26 cellular contexts compared by ENCODE assay signal in the genomic region with DNA sequence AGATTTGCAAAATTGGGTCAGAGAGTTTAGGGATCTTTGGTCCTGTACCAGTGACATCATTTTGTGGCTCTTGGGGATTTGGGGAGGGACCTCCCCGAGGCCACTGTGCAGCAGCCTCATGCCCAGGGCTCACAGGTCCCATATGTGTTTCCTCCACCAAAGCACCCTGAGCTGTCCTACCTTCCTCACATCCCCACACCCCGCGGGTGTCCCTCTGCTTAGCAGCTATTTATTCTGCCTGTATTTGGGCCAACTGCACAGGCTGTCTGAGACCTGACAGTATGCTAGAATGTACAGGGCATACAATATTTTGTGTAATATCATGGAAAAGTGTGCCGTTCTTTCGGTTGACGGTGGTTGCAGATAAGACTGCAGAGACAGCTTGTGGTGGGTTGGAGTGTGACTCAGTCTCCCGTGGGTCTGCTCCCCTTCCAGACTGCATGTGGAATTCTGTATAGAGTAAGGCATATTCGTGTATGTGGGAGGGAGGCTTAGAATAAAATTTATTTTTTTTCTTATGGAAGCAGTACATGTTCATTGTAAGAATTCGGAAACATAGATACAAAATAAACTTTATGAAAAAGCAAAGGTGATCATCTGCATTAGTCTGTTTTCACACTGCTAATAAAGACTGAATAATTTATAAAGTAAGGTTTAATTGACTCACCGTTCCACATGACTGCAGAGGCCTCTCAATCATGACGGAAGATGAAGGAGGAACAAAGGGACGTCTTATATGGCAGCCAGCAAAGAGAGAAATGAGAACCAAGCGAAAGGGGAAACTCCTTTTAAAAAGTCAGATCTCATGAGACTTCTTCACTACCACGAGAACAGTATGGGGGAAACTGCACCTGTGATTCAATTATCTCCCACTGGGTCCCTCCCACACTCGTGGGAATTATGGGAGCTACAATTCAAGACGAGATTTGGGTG.
DNase-seq lines count a peak whose midpoint lies in the region; ATAC-seq lines count a peak whose summit lies in the region.
"Had no signal": no experiment of that assay in that cellular context is flagged by ENCODE, and none has a peak within 500 bp of the region (broad histone marks: within the 10 kb centered on the region; RNA-seq: fewer than 3 reads in every experiment).

No MANE protein-coding gene starts in this region.

- H3K4me3 Mint-ChIP-seq in activated T-cell treated with anti-CD3 and anti-CD28 coated beads, Interleukin-2, amount 50 U/mL, for 4 hours: no peak overlapping the region
- H3K4me3 Mint-ChIP-seq in stimulated activated naive B cell treated with anti-CD40 and anti-IgM and Interleukin-4, amounts not matched to agents 10 μg/mL and 1 μg/mL and 100 μg/mL, for 72 hours: no peak overlapping the region
- H3K4me3 Mint-ChIP-seq: H9; immature natural killer cell; naive thymus-derived CD4-positive, alpha-beta T cell; T-helper 17 cell had no signal

- DNase-seq in activated T-cell treated with anti-CD3 and anti-CD28 coated beads, Interleukin-2, amount 50 U/mL, for 48 hours: peak; percentile 7 to 10
- no peak for DNase-seq in activated T-cell treated with anti-CD3 and anti-CD28 coated beads, Interleukin-2, amount 50 U/mL, for 4 hours
- DNase-seq in SK-MEL-5 (ENCODE audit: low read depth, low spot score) (peak; percentile 14), kidney tubule cell (ENCODE audit: low spot score) (peak; percentile 50), NCI-H2029 treated with DMSO at 0.1 percent for 48 hours (lab: John Stamatoyannopoulos, UW) (no peak)
- DNase-seq in stimulated activated naive B cell treated with anti-CD40 and anti-IgM and Interleukin-4, amounts not matched to agents 10 μg/mL and 1 μg/mL and 100 μg/mL, for 72 hours: peak; percentile 33
- DNase-seq in stimulated activated CD4-positive, alpha-beta T cell treated with anti-CD3 and anti-CD28 coated beads, Interleukin-2, amount 100 ng/mL, for 24 hours: no peak
- DNase-seq: activated CD4-positive, alpha-beta T cell treated with anti-CD3 and anti-CD28 coated beads for 4 hours; AML-193; dermis blood vessel endothelial cell; DMS53; immature natural killer cell; IMR-90; naive thymus-derived CD4-positive, alpha-beta T cell; NCI-H1105 treated with DMSO at 0.1 percent for 48 hours; NCI-H2081 treated with DMSO at 0.1 percent for 48 hours; NCI-H446; nucleus accumbens; stomach; T-helper 17 cell; thyroid gland had no signal

- H3K4me1 Mint-ChIP-seq in activated T-cell treated with anti-CD3 and anti-CD28 coated beads, Interleukin-2, amount 50 U/mL, for 4 hours (ENCODE audit: low read depth): peaks cover 21% of the 10 kb centered on the region
- H3K4me1 Mint-ChIP-seq in stimulated activated naive B cell treated with anti-CD40 and anti-IgM and Interleukin-4, amounts not matched to agents 10 μg/mL and 1 μg/mL and 100 μg/mL, for 72 hours: peaks cover 27 to 41% of the 10 kb centered on the region in 2 donors

- peak overlapping the region; percentile 73 for H3K27ac Mint-ChIP-seq in stimulated activated naive B cell treated with anti-CD40 and anti-IgM and Interleukin-4, amounts not matched to agents 10 μg/mL and 1 μg/mL and 100 μg/mL, for 72 hours
- H3K27ac Mint-ChIP-seq: H9; immature natural killer cell; naive thymus-derived CD4-positive, alpha-beta T cell; T-helper 17 cell had no signal

- in situ Hi-C loops in SK-MEL-5 (cut with HindIII; ENCODE audit: low pct_unique_long_range_greater_than_20kb, low sequenced_read_pairs): no loop called here

- ATAC-seq in activated T-cell treated with anti-CD3 and anti-CD28 coated beads, Interleukin-2, amount 50 U/mL, for 4 hours: no peak
- ATAC-seq in stimulated activated naive B cell treated with anti-CD40 and anti-IgM and Interleukin-4, amounts not matched to agents 10 μg/mL and 1 μg/mL and 100 μg/mL, for 72 hours (replicated peaks): peak; percentile 96 to 97
- ATAC-seq in HG02763 (IDR thresholded peaks at IDR 0.05; ENCODE audit: unreplicated experiment): no peak
- ATAC-seq: A549; activated naive CD4-positive, alpha-beta T cell treated with anti-CD3 and anti-CD28 coated beads, Interleukin-2, amount 50 U/mL, for 72 hours; gastroesophageal sphincter; naive thymus-derived CD4-positive, alpha-beta T cell; T-helper 17 cell had no signal

- H3K27me3 Mint-ChIP-seq in activated T-cell treated with anti-CD3 and anti-CD28 coated beads, Interleukin-2, amount 50 U/mL, for 4 hours (ENCODE audit: low read depth): no peaks in the 10 kb centered on the region
- no peaks in the 10 kb centered on the region for H3K27me3 Mint-ChIP-seq in stimulated activated naive B cell treated with anti-CD40 and anti-IgM and Interleukin-4, amounts not matched to agents 10 μg/mL and 1 μg/mL and 100 μg/mL, for 72 hours
- H3K27me3 Mint-ChIP-seq: naive thymus-derived CD4-positive, alpha-beta T cell; T-helper 17 cell had no signal

- H3K9me3 Mint-ChIP-seq in activated T-cell treated with anti-CD3 and anti-CD28 coated beads, Interleukin-2, amount 50 U/mL, for 4 hours: no peaks in the 10 kb centered on the region
- peaks cover 16 to 19% of the 10 kb centered on the region in 2 donors for H3K9me3 Mint-ChIP-seq in stimulated activated naive B cell treated with anti-CD40 and anti-IgM and Interleukin-4, amounts not matched to agents 10 μg/mL and 1 μg/mL and 100 μg/mL, for 72 hours
- H3K9me3 Mint-ChIP-seq: immature natural killer cell had no signal

- peaks cover 10% of the 10 kb centered on the region for H3K36me3 Mint-ChIP-seq in activated T-cell treated with anti-CD3 and anti-CD28 coated beads, Interleukin-2, amount 50 U/mL, for 4 hours (ENCODE audit: insufficient read depth)
- H3K36me3 Mint-ChIP-seq in stimulated activated naive B cell treated with anti-CD40 and anti-IgM and Interleukin-4, amounts not matched to agents 10 μg/mL and 1 μg/mL and 100 μg/mL, for 72 hours: peaks cover 60 to 83% of the 10 kb centered on the region in 2 donors
- H3K36me3 Mint-ChIP-seq: activated naive CD4-positive, alpha-beta T cell treated with anti-CD3 and anti-CD28 coated beads, Interleukin-2, amount 50 U/mL, for 72 hours had no signal

Comparison
In these comparisons a context has a peak if more than half of its experiments do, and no peak if none do; other contexts are left out.
1. DNase-seq: peak in activated T-cell treated with anti-CD3 and anti-CD28 coated beads, Interleukin-2, amount 50 U/mL, for 48 hours (2 of 2), SK-MEL-5 (single experiment), kidney tubule cell (single experiment) and stimulated activated naive B cell treated with anti-CD40 and anti-IgM and Interleukin-4, amounts not matched to agents 10 μg/mL and 1 μg/mL and 100 μg/mL, for 72 hours (single experiment); none in activated T-cell treated with anti-CD3 and anti-CD28 coated beads, Interleukin-2, amount 50 U/mL, for 4 hours (single experiment), NCI-H2029 treated with DMSO at 0.1 percent for 48 hours (single experiment) and stimulated activated CD4-positive, alpha-beta T cell treated with anti-CD3 and anti-CD28 coated beads, Interleukin-2, amount 100 ng/mL, for 24 hours (0 of 2).
2. ATAC-seq: peak in stimulated activated naive B cell treated with anti-CD40 and anti-IgM and Interleukin-4, amounts not matched to agents 10 μg/mL and 1 μg/mL and 100 μg/mL, for 72 hours (2 of 2); none in activated T-cell treated with anti-CD3 and anti-CD28 coated beads, Interleukin-2, amount 50 U/mL, for 4 hours (0 of 2) and HG02763 (single experiment).